Comparison of ENCODE assay signal across 17 cellular contexts in the genomic region with DNA sequence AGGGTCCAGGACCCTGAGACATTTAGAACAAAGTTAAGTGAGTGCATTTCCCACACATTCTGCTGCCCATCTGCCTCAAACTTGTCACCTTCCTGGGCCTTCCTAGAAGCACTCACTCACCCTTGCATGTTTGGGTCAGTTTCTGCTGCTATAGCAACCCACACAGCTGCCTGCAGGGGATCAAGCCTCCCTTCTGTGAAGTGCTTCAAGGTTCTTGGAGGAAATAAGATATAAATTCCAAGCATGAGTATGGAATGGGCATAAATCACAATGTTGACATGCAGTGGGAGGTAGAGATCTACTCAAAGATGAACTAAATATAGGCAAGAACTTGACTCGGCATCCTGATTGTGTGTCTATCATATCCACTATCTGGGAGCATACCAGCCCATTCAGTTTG.
"Had no signal": no experiment of that assay in that cellular context is flagged by ENCODE, and none has a peak within 500 bp of the region (broad histone marks: within the 10 kb centered on the region; RNA-seq: fewer than 3 reads in every experiment).

No MANE protein-coding gene starts in this region.

- H3K4me1 ChIP-seq: left ventricle myocardium inferior, pancreas, tibial artery, vagina had no signal

- H3K36me3 ChIP-seq: left ventricle myocardium inferior, pancreas, tibial artery, vagina, WERI-Rb-1 had no signal

- DNase-seq: activated CD4-positive, alpha-beta T cell treated with anti-CD3 and anti-CD28 coated beads for 36 hours; activated CD8-positive, alpha-beta memory T cell treated with anti-CD3 and anti-CD28 coated beads, Interleukin-2, amount 50 U/mL, for 48 hours; activated CD8-positive, alpha-beta T cell treated with anti-CD3 and anti-CD28 coated beads, Interleukin-2, amount 10 ng/mL, durations not matched to agents 7 days and 5 days; activated naive CD4-positive, alpha-beta T cell; activated naive CD8-positive, alpha-beta T cell treated with anti-CD3 and anti-CD28 coated beads, Interleukin-2, amount 50 U/mL, for 24 hours; cortex of kidney; effector memory CD4-positive, alpha-beta T cell; left ventricle myocardium inferior; pancreas; retina; T-cell; T1000; tibial artery; WERI-Rb-1 had no signal

- H3K27me3 ChIP-seq: pancreas, tibial artery, vagina had no signal

- ATAC-seq: activated CD4-positive, alpha-beta T cell treated with anti-CD3 and anti-CD28 coated beads for 36 hours; activated CD8-positive, alpha-beta T cell treated with anti-CD3 and anti-CD28 coated beads, Interleukin-2, amount 10 ng/mL, durations not matched to agents 7 days and 5 days; activated naive CD8-positive, alpha-beta T cell treated with anti-CD3 and anti-CD28 coated beads, Interleukin-2, amount 50 U/mL, for 24 hours; pancreas; T-cell had no signal

- FAIRE-seq: islet of Langerhans, pancreas had no signal

- H3K4me3 ChIP-seq: left ventricle myocardium inferior, pancreas, tibial artery, vagina had no signal

- H3K27ac ChIP-seq: epithelial cell of prostate, left ventricle myocardium inferior, pancreas, tibial artery, vagina, WERI-Rb-1 had no signal

- H3K9me3 ChIP-seq: left ventricle myocardium inferior, pancreas, tibial artery, vagina had no signal
